Comparison of ENCODE assay signal across 9 cellular contexts in genomic region chr18:11955299-11956029, GRCh38. TPM values are rescaled to one million over a fixed set of nuclear protein-coding genes. Genes with fewer than 3 reads are reported as not detected.
A peak's percentile ranks its signal among the peaks of the same experiment; 100 is the strongest.
DNase-seq lines count a peak whose midpoint lies in the region; ATAC-seq lines count a peak whose summit lies in the region.
"Had no signal": no experiment of that assay in that cellular context is flagged by ENCODE, and none has a peak within 500 bp of the region (broad histone marks: within the 10 kb centered on the region; RNA-seq: fewer than 3 reads in every experiment).

No MANE protein-coding gene starts in this region.

- peaks cover 26 to 45% (median 30%) of the 10 kb centered on the region in 11 experiments for H3K9me3 ChIP-seq in BLaER1 treated with 17β-estradiol and CSF1 and Interleukin-3, amounts not matched to agents 10 nM and 100 nM (replicated peaks in 1 of 11)
- peaks cover 0 to 8% of the 10 kb centered on the region in 2 donors for H3K9me3 ChIP-seq in muscle layer of duodenum (ENCODE audit: control insufficient read depth in 1 of 2, low read length in 2 of 2)

- peak overlapping the region in 9 of 11 experiments; percentile 58 to 94 (median 86); a peak in 18 of 22 replicates for H3K27ac ChIP-seq in BLaER1 treated with 17β-estradiol and CSF1 and Interleukin-3, amounts not matched to agents 10 nM and 100 nM
- H3K27ac ChIP-seq in muscle layer of duodenum (ENCODE audit: low read length): peak overlapping the region; percentile 41
- H3K27ac ChIP-seq: thoracic aorta had no signal

- H3K9ac ChIP-seq in BLaER1 treated with 17β-estradiol and CSF1 and Interleukin-3, amounts not matched to agents 10 nM and 100 nM: peak overlapping the region in 8 of 11 experiments; percentile 10 to 82 (median 72); a peak in 15 of 22 replicates

- H3K4me3 ChIP-seq in BLaER1 treated with 17β-estradiol and CSF1 and Interleukin-3, amounts not matched to agents 10 nM and 100 nM: 0 out of 20 replicates have a peak overlapping the region, but pooled peaks of 1 of the 10 experiments have one; percentile 4
- H3K4me3 ChIP-seq in muscle layer of duodenum (ENCODE audit: low read depth in 1 of 2, low read length in 2 of 2): no peak overlapping the region
- H3K4me3 ChIP-seq: thoracic aorta had no signal

- peaks cover 4 to 29% (median 21%) of the 10 kb centered on the region in 10 experiments; a peak in 17 of 20 replicates for H3K4me1 ChIP-seq in BLaER1 treated with 17β-estradiol and CSF1 and Interleukin-3, amounts not matched to agents 10 nM and 100 nM
- H3K4me1 ChIP-seq in muscle layer of duodenum (ENCODE audit: control insufficient read depth in 1 of 2, insufficient read depth in 2 of 2, low read length in 2 of 2): no peaks in the 10 kb centered on the region

- no peaks in the 10 kb centered on the region for H4K20me1 ChIP-seq in BLaER1 treated with 17β-estradiol and CSF1 and Interleukin-3, amounts not matched to agents 10 nM and 100 nM

- peak overlapping the region in 10 of 11 experiments; percentile 5 to 76 (median 57); a peak in 19 of 22 replicates for H3K4me2 ChIP-seq in BLaER1 treated with 17β-estradiol and CSF1 and Interleukin-3, amounts not matched to agents 10 nM and 100 nM

- no peaks in the 10 kb centered on the region for H3K27me3 ChIP-seq in BLaER1 treated with 17β-estradiol and CSF1 and Interleukin-3, amounts not matched to agents 10 nM and 100 nM
- no peaks in the 10 kb centered on the region for H3K27me3 ChIP-seq in muscle layer of duodenum (ENCODE audit: low read depth, low read length)

- DNase-seq in MV-4-11 (lab: John Stamatoyannopoulos, UW): peak; percentile 81
- peak; percentile 89 for DNase-seq in dermis blood vessel endothelial cell
- no peak for DNase-seq in DMS153 (lab: John Stamatoyannopoulos, UW)
- no peak for DNase-seq in activated gamma-delta T cell treated with Interleukin-2 at 50 U/mL for 16 hours

- peaks cover 0 to 14% (median 0%) of the 10 kb centered on the region in 11 experiments; a peak in 4 of 22 replicates for H3K36me3 ChIP-seq in BLaER1 treated with 17β-estradiol and CSF1 and Interleukin-3, amounts not matched to agents 10 nM and 100 nM
- no peaks in the 10 kb centered on the region for H3K36me3 ChIP-seq in muscle layer of duodenum (ENCODE audit: control insufficient read depth in 1 of 2, insufficient read depth in 2 of 2, low read length in 2 of 2)
- H3K36me3 ChIP-seq: thoracic aorta had no signal

- ATAC-seq in HG03175 (IDR thresholded peaks at IDR 0.05; ENCODE audit: unreplicated experiment): no peak
- ATAC-seq in GM19397 (IDR thresholded peaks at IDR 0.05; ENCODE audit: unreplicated experiment): no peak

RNA-seq across cellular contexts. Expression of gene IMPA2, which starts 25.8 kb away (rescaled TPM):
- 7.5 and 14.6 TPM in 2 replicates for total RNA-seq in dermis blood vessel endothelial cell

RNA-seq across cellular contexts. Expression of gene MPPE1, which starts 47.3 kb away (rescaled TPM):
- 14.6 and 15.6 TPM in 2 replicates for total RNA-seq in dermis blood vessel endothelial cell

Comparison
In these comparisons a context has a peak if more than half of its experiments do, and no peak if none do; other contexts are left out.
1. DNase-seq: peak in MV-4-11 (single experiment) and dermis blood vessel endothelial cell (single experiment); none in DMS153 (single experiment) and activated gamma-delta T cell treated with Interleukin-2 at 50 U/mL for 16 hours (single experiment).